In the genomic region with DNA sequence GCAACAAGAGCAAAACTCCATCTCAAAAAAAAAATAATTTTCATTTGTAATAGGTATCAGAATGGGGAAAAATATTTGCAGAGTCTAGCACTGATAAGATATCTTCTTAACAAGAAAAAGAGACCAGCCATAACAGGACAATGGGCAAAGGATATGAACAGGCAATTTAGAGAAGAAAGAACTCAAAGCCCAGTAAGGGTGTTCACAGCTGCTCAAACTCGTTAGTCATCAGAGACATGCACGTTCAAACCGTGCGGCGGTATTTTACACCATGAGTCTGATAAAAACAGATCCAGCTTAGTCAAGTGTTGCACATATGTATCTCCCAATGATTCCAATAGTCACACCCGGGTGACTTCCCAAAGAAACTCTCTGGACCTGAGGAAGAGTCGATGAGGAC, we compare ENCODE assay signal across 24 cellular contexts. TPM values are rescaled to one million over a fixed set of nuclear protein-coding genes. Genes with fewer than 3 reads are reported as not detected.
DNase-seq lines count a peak whose midpoint lies in the region; ATAC-seq and TF ChIP-seq lines count a peak whose summit lies in the region.
"Had no signal": no experiment of that assay in that cellular context is flagged by ENCODE, and none has a peak within 500 bp of the region (broad histone marks: within the 10 kb centered on the region; RNA-seq: fewer than 3 reads in every experiment).

No MANE protein-coding gene starts in this region.

- no peak overlapping the region for H2AK5ac ChIP-seq in trophoblast cell (ENCODE audit: low read length)

- no peak overlapping the region for H3K18ac ChIP-seq in trophoblast cell (ENCODE audit: low read length)

- H3K79me2 ChIP-seq in trophoblast cell (ENCODE audit: control insufficient read depth, insufficient read depth, low read length, poor library complexity), result no peaks in the 10 kb centered on the region

- no peak overlapping the region for H2BK5ac ChIP-seq in trophoblast cell (ENCODE audit: low read depth, low read length, poor library complexity)

- H3K27me3 ChIP-seq in trophoblast cell (ENCODE audit: insufficient read depth, low read length), result no peaks in the 10 kb centered on the region

- no peak overlapping the region for H4K91ac ChIP-seq in trophoblast cell (ENCODE audit: low read depth, low read length)

- H2AFZ ChIP-seq in trophoblast cell (ENCODE audit: insufficient read depth, low read length, poor library complexity), result no peak overlapping the region

- DNase-seq in AG08395 (ENCODE audit: low spot score) (peak; percentile 40), LHCN-M2 (ENCODE audit: low read depth) (peak; percentile 35), epithelial cell of esophagus (ENCODE audit: low read depth) (peak; percentile 47), trophoblast cell (peak; percentile 40 to 63), RPMI8226 (no peak)
- no peak for DNase-seq in effector CD8-positive, alpha-beta T cell (lab: John Stamatoyannopoulos, UW)
- DNase-seq: AML-193; C1 segment of cervical spinal cord; Calu3; CD8-positive, alpha-beta T cell; DMS153; GF-D8; H7; NCI-H1105; NCI-H2029 treated with DMSO at 0.1 percent for 48 hours; NCI-H2171; NCI-H345; NCI-H524; NCI-H774; NK-92 treated with Interleukin-12 subunit alpha and Interleukin-12 subunit beta, amount 100 ng/mL, for 24 hours had no signal

- no peaks in the 10 kb centered on the region for H3K79me1 ChIP-seq in trophoblast cell (ENCODE audit: low read length)

- H2BK120ac ChIP-seq in trophoblast cell (ENCODE audit: insufficient read depth, low read length, poor library complexity), result no peak overlapping the region

- TF ChIP-seq CTCF in epithelial cell of esophagus (IDR thresholded peaks at IDR 0.05; ENCODE audit: insufficient read depth, low read depth, low read length, missing control alignments), result no peak

- H3K4ac ChIP-seq in trophoblast cell (ENCODE audit: low read depth, low read length), result no peak overlapping the region

- ATAC-seq in HG03571 (IDR thresholded peaks at IDR 0.05; ENCODE audit: unreplicated experiment), result no peak
- ATAC-seq in HG03378 (IDR thresholded peaks at IDR 0.05; ENCODE audit: unreplicated experiment), result no peak
- ATAC-seq: CD8-positive, alpha-beta T cell; SK-N-SH treated with all-trans-retinoic acid at 6 μM for 48 hours had no signal

- peaks cover 2% of the 10 kb centered on the region for H3K9me3 ChIP-seq in trophoblast cell (ENCODE audit: insufficient read depth, low read depth, low read length)

- no peak overlapping the region for H4K12ac ChIP-seq in trophoblast cell (ENCODE audit: low read depth, low read length)

- H3K4me3 ChIP-seq in epithelial cell of esophagus (ENCODE audit: low read length) (no peak overlapping the region), trophoblast cell (ENCODE audit: low read depth, low read length) (no peak overlapping the region)

- no peak overlapping the region for H2BK12ac ChIP-seq in trophoblast cell (ENCODE audit: low read length)

- peaks cover 4% of the 10 kb centered on the region in 2 experiments for H3K4me1 ChIP-seq in trophoblast cell (ENCODE audit: control insufficient read depth in 1 of 2, insufficient read depth in 2 of 2, low read length in 2 of 2)

- no peak overlapping the region for H3K23ac ChIP-seq in trophoblast cell (ENCODE audit: low read length)

- no peak overlapping the region for H3K14ac ChIP-seq in trophoblast cell (ENCODE audit: low read length)

- no peak overlapping the region for H3K9ac ChIP-seq in trophoblast cell (ENCODE audit: low read length)
- H3K9ac ChIP-seq: KMS-11 had no signal

- no peak overlapping the region for H3K27ac ChIP-seq in trophoblast cell (ENCODE audit: low read depth, low read length)
- H3K27ac ChIP-seq: KMS-11 had no signal

- no CpG with 5 or more reads among the region's 7 CpGs for WGBS in trophoblast cell (ENCODE audit: extremely low coverage, insufficient coverage, insufficient read length)

- H3K36me3 ChIP-seq in trophoblast cell (ENCODE audit: control insufficient read depth in 1 of 2, insufficient read depth in 2 of 2, low read length in 2 of 2), result peaks cover 30 to 32% of the 10 kb centered on the region in 2 experiments

- H4K8ac ChIP-seq in trophoblast cell (ENCODE audit: low read depth, low read length), result no peak overlapping the region

- H3K4me2 ChIP-seq in trophoblast cell (ENCODE audit: low read length), result no peak overlapping the region
- H3K4me2 ChIP-seq: KMS-11 had no signal

RNA-seq across cellular contexts. Expression of a gene that starts 13.7 kb away (rescaled TPM):
- not detected in 2 replicates for total RNA-seq in LHCN-M2 (2014; rRNA removed)
- not detected for polyA plus RNA-seq in LHCN-M2 (2012)
- polyA plus RNA-seq in trophoblast cell (2013), result 5.0 and 5.2 TPM in 2 replicates
- total RNA-seq: CD8-positive, alpha-beta T cell; H7 had no signal

RNA-seq across cellular contexts. Expression of a gene that starts 21.0 kb away (rescaled TPM):
- not detected in 2 replicates for total RNA-seq in LHCN-M2 (2014; rRNA removed)
- not detected for polyA plus RNA-seq in LHCN-M2 (2012)
- not detected in 2 replicates for polyA plus RNA-seq in trophoblast cell (2013)
- total RNA-seq: Calu3; CD8-positive, alpha-beta T cell; H7 had no signal

RNA-seq across cellular contexts. Expression of a gene that starts 57.5 kb away (rescaled TPM):
- 10.8 and 15.5 TPM in 2 replicates for total RNA-seq in LHCN-M2 (2014; rRNA removed)
- 25.1 TPM for polyA plus RNA-seq in LHCN-M2 (2012)
- 117 and 130 TPM in 2 replicates for polyA plus RNA-seq in trophoblast cell (2013)

Comparison
In these comparisons a context has a peak if more than half of its experiments do, and no peak if none do; other contexts are left out.
1. DNase-seq: peak in AG08395 (single experiment), LHCN-M2 (single experiment), epithelial cell of esophagus (single experiment) and trophoblast cell (2 of 2); none in RPMI8226 (single experiment) and effector CD8-positive, alpha-beta T cell (single experiment).